Comparison of ENCODE assay signal across 10 cellular contexts in the genomic region with DNA sequence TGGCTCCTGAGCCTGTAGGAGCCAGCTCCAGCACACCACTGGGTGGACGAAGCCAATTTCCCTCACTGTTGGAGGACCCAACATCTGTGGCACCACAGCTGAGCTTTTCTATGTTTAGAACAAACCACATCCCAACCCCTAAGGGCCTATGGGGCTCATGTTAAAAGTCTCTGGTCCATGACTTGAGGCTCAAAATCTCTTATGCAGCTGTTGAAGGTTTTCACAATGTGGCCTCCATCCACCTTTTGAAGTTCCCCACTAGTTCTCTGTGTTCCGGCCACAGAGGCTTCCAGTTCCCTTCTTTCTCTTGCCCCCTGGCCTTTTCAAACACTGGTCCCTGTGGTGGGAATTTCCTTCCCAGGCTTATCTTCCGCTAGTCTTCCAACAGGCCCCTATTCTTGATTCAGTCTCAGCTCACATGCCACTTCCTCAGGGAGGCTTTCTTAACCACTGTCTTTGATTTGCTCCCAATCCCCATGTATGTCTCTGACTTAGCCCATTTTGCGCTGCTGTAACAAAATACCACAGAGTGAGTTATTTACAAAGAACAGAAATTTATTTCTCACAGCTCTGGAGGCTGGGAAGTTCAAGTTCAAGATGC. TPM values are rescaled to one million over a fixed set of nuclear protein-coding genes. Genes with fewer than 3 reads are reported as not detected.
A peak's percentile ranks its signal among the peaks of the same experiment; 100 is the strongest.
DNase-seq lines count a peak whose midpoint lies in the region; ATAC-seq and TF ChIP-seq lines count a peak whose summit lies in the region.
"Had no signal": no experiment of that assay in that cellular context is flagged by ENCODE, and none has a peak within 500 bp of the region (broad histone marks: within the 10 kb centered on the region; RNA-seq: fewer than 3 reads in every experiment).

No MANE protein-coding gene starts in this region.

- CTCF ChIA-PET in activated B cell treated with CpG ODN at 0.5 μM for 24 hours (lab: Charles Lee) = interaction anchor here (1.4 to 7.2 kb wide), 6 partner anchors 8 to 201 kb away, joined by 5 to 57 read pairs (median 22); no protein-coding TSS in a partner anchor

- ATAC-seq in GM19328 (IDR thresholded peaks at IDR 0.05; ENCODE audit: unreplicated experiment) = peak; percentile 46
- peak; percentile 49 for ATAC-seq in HG03196 (IDR thresholded peaks at IDR 0.05; ENCODE audit: unreplicated experiment)
- peak; percentile 46 for ATAC-seq in activated B cell treated with CpG ODN at 0.5 μM for 24 hours (ENCODE audit: low read depth)

- H3K27me3 ChIP-seq in testis (no peaks in the 10 kb centered on the region), brain microvascular endothelial cell (replicated peaks) (peaks cover 11% of the 10 kb centered on the region)

- TF ChIP-seq CTCF in CD14-positive monocyte (IDR thresholded peaks at IDR 0.05) = no peak
- TF ChIP-seq CTCF in activated B cell treated with CpG ODN at 0.5 μM for 24 hours (IDR thresholded peaks at IDR 0.05) = no peak
- TF ChIP-seq CTCF in testis (IDR thresholded peaks at IDR 0.05) = no peak
- no peak for TF ChIP-seq CTCF in brain microvascular endothelial cell (IDR thresholded peaks at IDR 0.05; ENCODE audit: low read depth, low read length, missing control alignments)

- H3K4me3 ChIP-seq in testis = no peak overlapping the region
- H3K4me3 ChIP-seq in brain microvascular endothelial cell (ENCODE audit: low read depth, low read length) = no peak overlapping the region

- no peaks in the 10 kb centered on the region for H3K4me1 ChIP-seq in testis

- peaks cover 72% of the 10 kb centered on the region for H3K4me1 Mint-ChIP-seq in CD14-positive monocyte
- peaks cover 82% of the 10 kb centered on the region for H3K4me1 Mint-ChIP-seq in activated B cell treated with CpG ODN at 0.5 μM for 24 hours

- H3K4me3 Mint-ChIP-seq in CD14-positive monocyte = peak overlapping the region in 1 of 2 donors; percentile 59
- peak overlapping the region; percentile 79 for H3K4me3 Mint-ChIP-seq in activated B cell treated with CpG ODN at 0.5 μM for 24 hours

- intact Hi-C loops in CD14-positive monocyte (cut with micrococcal nuclease) (loop anchor here in 1 of 2 donors (5.0 to 10.0 kb wide), 2 partner anchors 344 to 451 kb away; a partner anchor contains a TSS), activated B cell treated with CpG ODN at 0.5 μM for 24 hours (cut with micrococcal nuclease) (loop anchor here (1.0 to 10.0 kb wide), 10 partner anchors 8 to 1046 kb away; a partner anchor contains a TSS), testis (cut with DNase I; ENCODE audit: low total_unique reads) (no loop called here)

- H3K9me3 ChIP-seq in testis = no peaks in the 10 kb centered on the region

- TF ChIP-seq POLR2A in testis (IDR thresholded peaks at IDR 0.05) = no peak

- H3K27ac ChIP-seq in testis (no peak overlapping the region), brain microvascular endothelial cell (no peak overlapping the region)

- WGBS in testis, 2 donors = 57 to 70% methylated on average over 4 of the region's 4 CpGs

- in situ Hi-C loops in brain microvascular endothelial cell (cut with HindIII; ENCODE audit: low pct_ligation_motif_present, low sequenced_read_pairs) = loop anchor here (10.0 kb wide), 1 partner anchor 204 kb away; no protein-coding TSS in a partner anchor

- H3K27ac Mint-ChIP-seq in CD14-positive monocyte = peak overlapping the region in 6 of 7 donors; percentile 78 to 96 (median 91)
- H3K27ac Mint-ChIP-seq in activated B cell treated with CpG ODN at 0.5 μM for 24 hours = peak overlapping the region; percentile 98

- H3K27me3 Mint-ChIP-seq in CD14-positive monocyte (ENCODE audit: low read depth in 3 of 3) (peaks cover 21 to 41% (median 35%) of the 10 kb centered on the region in 3 donors), activated B cell treated with CpG ODN at 0.5 μM for 24 hours (no peaks in the 10 kb centered on the region)

- H3K9me3 Mint-ChIP-seq in CD14-positive monocyte = peaks cover 2 to 20% (median 9%) of the 10 kb centered on the region in 7 donors
- H3K9me3 Mint-ChIP-seq in activated B cell treated with CpG ODN at 0.5 μM for 24 hours = no peaks in the 10 kb centered on the region

- POLR2A ChIA-PET in activated B cell treated with CpG ODN at 0.5 μM for 24 hours (lab: Charles Lee) = interaction anchor here (0.6 to 8.7 kb wide), 21 partner anchors 8 to 831 kb away, joined by 3 to 96 read pairs (median 6); a partner anchor contains a TSS

- H3K36me3 Mint-ChIP-seq in CD14-positive monocyte = peaks cover 11 to 26% of the 10 kb centered on the region in 2 donors
- H3K36me3 Mint-ChIP-seq in activated B cell treated with CpG ODN at 0.5 μM for 24 hours (ENCODE audit: low read depth) = peaks cover 2% of the 10 kb centered on the region

- H3K36me3 ChIP-seq in testis (ENCODE audit: low read depth, missing control alignments) = no peaks in the 10 kb centered on the region
- no peaks in the 10 kb centered on the region for H3K36me3 ChIP-seq in brain microvascular endothelial cell (replicated peaks)

- no peak for DNase-seq in CD14-positive monocyte (ENCODE audit: low spot score)
- peak; percentile 50 for DNase-seq in activated B cell treated with CpG ODN at 0.5 μM for 24 hours
- no peak for DNase-seq in testis
- DNase-seq in NCI-H226 = no peak
- DNase-seq in NCI-H526 (lab: John Stamatoyannopoulos, UW) = no peak
- no peak for DNase-seq in brain microvascular endothelial cell
- DNase-seq: DMS153, NCI-H1417 had no signal

RNA-seq across cellular contexts. Expression of a gene that starts 4.0 kb away (rescaled TPM):
- not detected for polyA plus RNA-seq in CD14-positive monocyte
- total RNA-seq in activated B cell treated with CpG ODN at 0.5 μM for 24 hours = 38.6 and 39.2 TPM in 2 replicates
- 1 to 10 TPM in 1 of 2 donors, under 1 TPM in 1; 0.63 to 1.6 TPM for total RNA-seq in testis
- polyA plus RNA-seq in testis (ENCODE audit: insufficient read depth, low read depth, low replicate concordance) = 1.5 TPM

RNA-seq across cellular contexts. Expression of a gene that starts 48.1 kb away (rescaled TPM):
- polyA plus RNA-seq in CD14-positive monocyte (not detected), testis (ENCODE audit: insufficient read depth, low read depth, low replicate concordance) (0.95 TPM)
- total RNA-seq in activated B cell treated with CpG ODN at 0.5 μM for 24 hours (0.09 TPM in 1 of 2 replicates, not detected in the other), testis (under 1 TPM; 0.31 to 0.93 TPM)

Comparison
In these comparisons a context has a peak if more than half of its experiments do, and no peak if none do; other contexts are left out.
1. RNA of a gene that starts 4.0 kb away (total RNA-seq): 38.6 to 39.2 TPM in activated B cell treated with CpG ODN at 0.5 μM for 24 hours; 0.63 to 1.6 TPM in testis; every median in the first group is over 10 times any median in the second.
2. Peak in every context shown above with its lines, with median percentiles within 50 percentile points of each other: ATAC-seq.